8 cellular contexts compared by ENCODE assay signal in genomic region chr1:1019122-1019999, GRCh38. TPM values are rescaled to one million over a fixed set of nuclear protein-coding genes. Genes with fewer than 3 reads are reported as not detected.
DNase-seq lines count a peak whose midpoint lies in the region; ATAC-seq and TF ChIP-seq lines count a peak whose summit lies in the region.

No MANE protein-coding gene starts in this region.

- H3K9me3 ChIP-seq in A673 (ENCODE audit: low read depth, low read length, poor library complexity, severe bottlenecking) (no peaks in the 10 kb centered on the region), lung (ENCODE audit: control insufficient read depth in 2 of 2, insufficient read depth in 1 of 2, low read length in 1 of 2) (no peaks in the 10 kb centered on the region)

- H3K36me3 ChIP-seq in A673 (ENCODE audit: insufficient read depth, low read length, poor library complexity, severe bottlenecking): no peaks in the 10 kb centered on the region
- H3K36me3 ChIP-seq in lung (ENCODE audit: control insufficient read depth in 2 of 2, insufficient read depth in 2 of 2, low read length in 2 of 2): no peaks in the 10 kb centered on the region

- H3K9me3 Mint-ChIP-seq in activated CD4-positive, alpha-beta T cell treated with anti-CD3 and anti-CD28 coated beads, Interleukin-2, amount 10 ng/mL, durations not matched to agents 24 days and 14 days: no peaks in the 10 kb centered on the region
- H3K9me3 Mint-ChIP-seq in dendritic cell treated with granulocyte-macrophage colony-stimulating factor and Interleukin-4, amounts not matched to agents 40 ng/mL and 50 ng/mL, for 4 days: no peaks in the 10 kb centered on the region

- H3K4me3 Mint-ChIP-seq in activated CD4-positive, alpha-beta T cell treated with anti-CD3 and anti-CD28 coated beads, Interleukin-2, amount 10 ng/mL, durations not matched to agents 24 days and 14 days: peak overlapping the region; percentile 73
- peak overlapping the region; percentile 66 for H3K4me3 Mint-ChIP-seq in dendritic cell treated with granulocyte-macrophage colony-stimulating factor and Interleukin-4, amounts not matched to agents 40 ng/mL and 50 ng/mL, for 4 days

- no peak overlapping the region for H3K27ac Mint-ChIP-seq in activated CD4-positive, alpha-beta T cell treated with anti-CD3 and anti-CD28 coated beads, Interleukin-2, amount 10 ng/mL, durations not matched to agents 24 days and 14 days
- H3K27ac Mint-ChIP-seq in dendritic cell treated with granulocyte-macrophage colony-stimulating factor and Interleukin-4, amounts not matched to agents 40 ng/mL and 50 ng/mL, for 4 days: peak overlapping the region; percentile 13

- intact Hi-C loops in A673 (cut with micrococcal nuclease; ENCODE audit: unreplicated experiment): no loop called here
- intact Hi-C loops in activated CD4-positive, alpha-beta T cell treated with anti-CD3 and anti-CD28 coated beads, Interleukin-2, amount 10 ng/mL, durations not matched to agents 24 days and 14 days (cut with micrococcal nuclease): loop anchor here (5.0 to 10.0 kb wide), 2 partner anchors 43 to 195 kb away; partner anchors contain the start of gene TNFRSF4
- intact Hi-C loops in dendritic cell treated with granulocyte-macrophage colony-stimulating factor and Interleukin-4, amounts not matched to agents 40 ng/mL and 50 ng/mL, for 4 days (cut with micrococcal nuclease): no loop called here

- CTCF ChIA-PET in A673 (lab: Charles Lee): interaction anchor here (0.6 to 1.1 kb wide), 6 partner anchors 13 to 138 kb away, joined by 3 to 10 read pairs (median 3); no protein-coding TSS in a partner anchor

- POLR2A ChIA-PET in A673 (lab: Charles Lee; ENCODE audit: low non-redundant PET): no interaction called here

- H3K27me3 Mint-ChIP-seq in activated CD4-positive, alpha-beta T cell treated with anti-CD3 and anti-CD28 coated beads, Interleukin-2, amount 10 ng/mL, durations not matched to agents 24 days and 14 days: peaks cover 7% of the 10 kb centered on the region
- H3K27me3 Mint-ChIP-seq in dendritic cell treated with granulocyte-macrophage colony-stimulating factor and Interleukin-4, amounts not matched to agents 40 ng/mL and 50 ng/mL, for 4 days: peaks cover 36% of the 10 kb centered on the region

- peak; percentile 88 for DNase-seq in A673 (ENCODE audit: low spot score)
- DNase-seq in NCI-H2227 treated with DMSO at 0.1 percent for 48 hours (lab: John Stamatoyannopoulos, UW): peak; percentile 63
- DNase-seq in activated CD4-positive, alpha-beta T cell treated with anti-CD3 and anti-CD28 coated beads, Interleukin-2, amount 10 ng/mL, durations not matched to agents 24 days and 14 days: peak; percentile 94
- peak; percentile 73 for DNase-seq in lung (ENCODE audit: low spot score)
- peak; percentile 60 to 68 (median 67) for DNase-seq in stimulated activated CD4-positive, alpha-beta T cell treated with anti-CD3 and anti-CD28 coated beads, TNF-alpha, amount 100 ng/mL, for 4 hours (ENCODE audit: low read depth in 3 of 3)

- H3K27ac ChIP-seq in A673 (ENCODE audit: low read depth, low read length, poor library complexity, severe bottlenecking) (no peak overlapping the region), lung (ENCODE audit: low read depth in 1 of 2, low read length in 1 of 2) (peak overlapping the region; percentile 66)

- TF ChIP-seq CTCF in A673 (conservative IDR thresholded peaks at IDR 0.05; ENCODE audit: low read depth, low read length) (peak; percentile 50), lung (IDR thresholded peaks at IDR 0.05; ENCODE audit: control extremely low read depth, extremely low read depth) (peak; percentile 20)

- H3K36me3 Mint-ChIP-seq in activated CD4-positive, alpha-beta T cell treated with anti-CD3 and anti-CD28 coated beads, Interleukin-2, amount 10 ng/mL, durations not matched to agents 24 days and 14 days (ENCODE audit: low read depth): peaks cover 6% of the 10 kb centered on the region
- H3K36me3 Mint-ChIP-seq in dendritic cell treated with granulocyte-macrophage colony-stimulating factor and Interleukin-4, amounts not matched to agents 40 ng/mL and 50 ng/mL, for 4 days (ENCODE audit: low read depth): peaks cover 21% of the 10 kb centered on the region

- BruUV-seq in A673 (replicated peaks; lab: Mats Ljungman, UMichigan): no TSS peak

- H3K27me3 ChIP-seq in A673 (replicated peaks; ENCODE audit: insufficient read depth, low read depth, low read length, poor library complexity) (no peaks in the 10 kb centered on the region), lung (ENCODE audit: control insufficient read depth, insufficient read depth) (no peaks in the 10 kb centered on the region)

- ATAC-seq in GM18502 (IDR thresholded peaks at IDR 0.05; ENCODE audit: poor library complexity, unreplicated experiment): peak; percentile 74
- ATAC-seq in HG02938 (IDR thresholded peaks at IDR 0.05; ENCODE audit: unreplicated experiment): peak; percentile 44
- peak; percentile 91 for ATAC-seq in lung (ENCODE audit: insufficient read depth, low FRiP score)

- peak overlapping the region; percentile 42 for H3K4me3 ChIP-seq in A673 (ENCODE audit: low read depth, low read length, poor library complexity, severe bottlenecking)
- peak overlapping the region; percentile 30 for H3K4me3 ChIP-seq in lung

- peaks cover 44% of the 10 kb centered on the region for H3K4me1 ChIP-seq in A673 (ENCODE audit: insufficient read depth, low read length, poor library complexity, severe bottlenecking)
- peaks cover 0 to 23% of the 10 kb centered on the region in 2 donors for H3K4me1 ChIP-seq in lung (ENCODE audit: control insufficient read depth in 2 of 2, insufficient read depth in 2 of 2, low read length in 2 of 2)

- WGBS in lung, 2 donors: 1 to 4% methylated on average over 21 to 84 of the region's 91 CpGs

- H3K4me1 Mint-ChIP-seq in activated CD4-positive, alpha-beta T cell treated with anti-CD3 and anti-CD28 coated beads, Interleukin-2, amount 10 ng/mL, durations not matched to agents 24 days and 14 days: peaks cover 26% of the 10 kb centered on the region
- H3K4me1 Mint-ChIP-seq in dendritic cell treated with granulocyte-macrophage colony-stimulating factor and Interleukin-4, amounts not matched to agents 40 ng/mL and 50 ng/mL, for 4 days (ENCODE audit: low read depth): peaks cover 31% of the 10 kb centered on the region

RNA-seq across cellular contexts. Expression of gene AGRN, which starts 0.6 kb away (rescaled TPM):
- 151 and 164 TPM in 2 replicates for total RNA-seq in A673 (2021)
- total RNA-seq in activated CD4-positive, alpha-beta T cell treated with anti-CD3 and anti-CD28 coated beads, Interleukin-2, amount 10 ng/mL, durations not matched to agents 24 days and 14 days: 29.6 and 35.8 TPM in 2 replicates
- total RNA-seq in lung: 100 to 1,000 TPM; 103 to 124 TPM
- polyA plus RNA-seq in lung: 10 to 100 TPM; 30.7 to 67.4 TPM

RNA-seq across cellular contexts. Expression of gene ISG15, which starts 6.1 kb away (rescaled TPM):
- total RNA-seq in A673 (2021): 45.3 and 55.6 TPM in 2 replicates
- total RNA-seq in activated CD4-positive, alpha-beta T cell treated with anti-CD3 and anti-CD28 coated beads, Interleukin-2, amount 10 ng/mL, durations not matched to agents 24 days and 14 days: 43.3 and 45.5 TPM in 2 replicates
- 10 to 100 TPM; 12.7 to 53.6 TPM for total RNA-seq in lung
- polyA plus RNA-seq in lung: 100 to 1,000 TPM; 208 to 234 TPM

RNA-seq across cellular contexts. Expression of gene HES4, which starts 19.5 kb away (rescaled TPM):
- 18.5 and 20.8 TPM in 2 replicates for total RNA-seq in A673 (2021)
- total RNA-seq in activated CD4-positive, alpha-beta T cell treated with anti-CD3 and anti-CD28 coated beads, Interleukin-2, amount 10 ng/mL, durations not matched to agents 24 days and 14 days: 2.8 and 5.0 TPM in 2 replicates
- total RNA-seq in lung: 10 to 100 TPM; 13.5 to 47.9 TPM
- polyA plus RNA-seq in lung: 10 to 100 TPM; 16.6 to 37.7 TPM

RNA-seq across cellular contexts. Expression of gene PERM1, which starts 37.5 kb away (rescaled TPM):
- 0.28 TPM in 1 of 2 replicates, not detected in the other for total RNA-seq in A673 (2021)
- not detected in 2 replicates for total RNA-seq in activated CD4-positive, alpha-beta T cell treated with anti-CD3 and anti-CD28 coated beads, Interleukin-2, amount 10 ng/mL, durations not matched to agents 24 days and 14 days
- total RNA-seq in lung: under 1 TPM in 1 of 2 donors, not detected in 1; 0.15 TPM
- under 1 TPM; 0.06 to 0.45 TPM for polyA plus RNA-seq in lung

RNA-seq across cellular contexts. Expression of gene PLEKHN1, which starts 53.1 kb away (rescaled TPM):
- not detected in 2 replicates for total RNA-seq in A673 (2021)
- 1.8 and 2.8 TPM in 2 replicates for total RNA-seq in activated CD4-positive, alpha-beta T cell treated with anti-CD3 and anti-CD28 coated beads, Interleukin-2, amount 10 ng/mL, durations not matched to agents 24 days and 14 days
- 1 to 10 TPM; 2.0 to 5.1 TPM for total RNA-seq in lung
- 1 to 10 TPM; 2.0 to 2.8 TPM for polyA plus RNA-seq in lung
